8 cellular contexts compared by ENCODE assay signal in genomic region chr6:107489636-107490567, GRCh38. TPM values are rescaled to one million over a fixed set of nuclear protein-coding genes. Genes with fewer than 3 reads are reported as not detected.
A peak's percentile ranks its signal among the peaks of the same experiment; 100 is the strongest.
DNase-seq lines count a peak whose midpoint lies in the region; ATAC-seq and TF ChIP-seq lines count a peak whose summit lies in the region.

SOBP (plus strand) TSS chr6:107490117; CDS start chr6:107490617, 500 bp downstream.

- peaks cover 20% of the 10 kb centered on the region for H3K4me1 Mint-ChIP-seq in activated T-cell treated with anti-CD3 and anti-CD28 coated beads, Interleukin-2, amount 50 U/mL, for 4 hours (ENCODE audit: low read depth)

- CTCF ChIA-PET in HEK293T (lab: Yijun Ruan, JAX), result interaction anchor here (0.8 to 1.5 kb wide), 4 partner anchors 9 to 167 kb away, joined by 3 to 5 read pairs (median 4); partner anchors contain the start of gene PDSS2

- H3K36me3 ChIP-seq in muscle layer of duodenum (ENCODE audit: control insufficient read depth in 1 of 2, insufficient read depth in 2 of 2, low read length in 2 of 2) (no peaks in the 10 kb centered on the region), testis (ENCODE audit: low read depth, missing control alignments) (no peaks in the 10 kb centered on the region)

- peaks cover 0 to 31% of the 10 kb centered on the region in 2 donors for H3K4me1 ChIP-seq in muscle layer of duodenum (ENCODE audit: control insufficient read depth in 1 of 2, insufficient read depth in 2 of 2, low read length in 2 of 2)
- peaks cover 36% of the 10 kb centered on the region for H3K4me1 ChIP-seq in testis

- no peaks in the 10 kb centered on the region for H3K9me3 Mint-ChIP-seq in activated T-cell treated with anti-CD3 and anti-CD28 coated beads, Interleukin-2, amount 50 U/mL, for 4 hours

- POLR2A ChIA-PET in HEK293T (lab: Yijun Ruan, JAX), result interaction anchor here (0.8 to 11.4 kb wide), 14 partner anchors 10 to 181 kb away, joined by 3 to 78 read pairs (median 3); partner anchors contain the start of gene PDSS2

- H3K27me3 Mint-ChIP-seq in activated T-cell treated with anti-CD3 and anti-CD28 coated beads, Interleukin-2, amount 50 U/mL, for 4 hours (ENCODE audit: low read depth), result peaks cover 59% of the 10 kb centered on the region

- no peaks in the 10 kb centered on the region for H3K36me3 Mint-ChIP-seq in activated T-cell treated with anti-CD3 and anti-CD28 coated beads, Interleukin-2, amount 50 U/mL, for 4 hours (ENCODE audit: insufficient read depth)

- H3K4me3 ChIP-seq in fibroblast of mammary gland (ENCODE audit: control insufficient read depth, low read depth, low read length), result peak within 1 kb of the TSS; percentile 75
- peak within 1 kb of the TSS; percentile 82 to 92 for H3K4me3 ChIP-seq in muscle layer of duodenum (ENCODE audit: low read depth in 1 of 2, low read length in 2 of 2)
- peak within 1 kb of the TSS; percentile 74 to 90 for H3K4me3 ChIP-seq in testis

- peak; percentile 65 to 69 for ATAC-seq in activated T-cell treated with anti-CD3 and anti-CD28 coated beads, Interleukin-2, amount 50 U/mL, for 4 hours

- no peaks in the 10 kb centered on the region for H3K9me3 ChIP-seq in muscle layer of duodenum (ENCODE audit: control insufficient read depth in 1 of 2, low read length in 2 of 2)
- H3K9me3 ChIP-seq in testis, result no peaks in the 10 kb centered on the region

- peaks cover 27% of the 10 kb centered on the region for H3K27me3 ChIP-seq in muscle layer of duodenum (ENCODE audit: low read depth, low read length)
- no peaks in the 10 kb centered on the region for H3K27me3 ChIP-seq in testis

- H3K4me3 Mint-ChIP-seq in activated T-cell treated with anti-CD3 and anti-CD28 coated beads, Interleukin-2, amount 50 U/mL, for 4 hours, result peak within 1 kb of the TSS; percentile 83

- DNase-seq in DMS79 (lab: John Stamatoyannopoulos, UW), result peak; percentile 31
- peak; percentile 75 for DNase-seq in HEK293T (ENCODE audit: extremely low spot score)
- DNase-seq in NCI-H526 treated with DMSO at 0.1 percent for 48 hours (lab: John Stamatoyannopoulos, UW), result peak; percentile 75
- DNase-seq in activated T-cell treated with anti-CD3 and anti-CD28 coated beads, Interleukin-2, amount 50 U/mL, for 4 hours, result peak; percentile 50
- DNase-seq in fibroblast of mammary gland (ENCODE audit: low read depth), result peak; percentile 51
- peak; percentile 83 for DNase-seq in testis
- no peak for DNase-seq in epidermal melanocyte (ENCODE audit: insufficient read length, low spot score)

- TF ChIP-seq CTCF in fibroblast of mammary gland (conservative IDR thresholded peaks at IDR 0.05; ENCODE audit: control insufficient read depth, insufficient read depth, low read depth, low read length) (no peak), testis (IDR thresholded peaks at IDR 0.05) (peak in 1 of 3 experiments; percentile 7)

- TF ChIP-seq POLR2A in testis (IDR thresholded peaks at IDR 0.05), result no peak

- H3K27ac ChIP-seq in muscle layer of duodenum (ENCODE audit: low read length) (peak within 1 kb of the TSS; percentile 63), testis (peak within 1 kb of the TSS; percentile 91 to 93)

- WGBS in testis, 2 donors, result 0 to 1% methylated on average over 27 to 78 of the region's 131 CpGs

- intact Hi-C loops in testis (cut with DNase I; ENCODE audit: low total_unique reads), result no loop called here

TF ChIP-seq in HEK293T, 16 proteins besides CTCF, POLR2A, EP300 and RAD21:
- TF ChIP-seq NFRKB (IDR thresholded peaks at IDR 0.05) (no peak), TARDBP (IDR thresholded peaks at IDR 0.05) (no peak), BHLHE40 (IDR thresholded peaks at IDR 0.05; ENCODE audit: borderline replicate concordance) (no peak), ARNT (IDR thresholded peaks at IDR 0.05) (no peak), ZNF384 (IDR thresholded peaks at IDR 0.05) (no peak), SUZ12 (IDR thresholded peaks at IDR 0.05) (no peak)

RNA-seq across cellular contexts. Expression of gene SOBP, which starts in this region (rescaled TPM):
- 1 to 10 TPM; 1.1 to 2.1 (median 1.8) TPM for total RNA-seq in activated T-cell treated with anti-CD3 and anti-CD28 coated beads, Interleukin-2, amount 50 U/mL, for 4 hours
- 10 to 100 TPM; 17.2 to 27.2 TPM for total RNA-seq in testis
- 13.9 TPM for polyA plus RNA-seq in testis (ENCODE audit: insufficient read depth, low read depth, low replicate concordance)

Comparison
In these comparisons a context has a peak if more than half of its experiments do, and no peak if none do; other contexts are left out.
1. RNA of gene SOBP (total RNA-seq): 17.2 to 27.2 TPM in testis; 1.1 to 2.1 TPM in activated T-cell treated with anti-CD3 and anti-CD28 coated beads, Interleukin-2, amount 50 U/mL, for 4 hours; every median in the first group is over 4 times any median in the second.
2. Peak in every context shown above with its lines, with median percentiles within 50 percentile points of each other: H3K4me3 ChIP-seq.